Comparison of ENCODE assay signal across 27 cellular contexts in the genomic region with DNA sequence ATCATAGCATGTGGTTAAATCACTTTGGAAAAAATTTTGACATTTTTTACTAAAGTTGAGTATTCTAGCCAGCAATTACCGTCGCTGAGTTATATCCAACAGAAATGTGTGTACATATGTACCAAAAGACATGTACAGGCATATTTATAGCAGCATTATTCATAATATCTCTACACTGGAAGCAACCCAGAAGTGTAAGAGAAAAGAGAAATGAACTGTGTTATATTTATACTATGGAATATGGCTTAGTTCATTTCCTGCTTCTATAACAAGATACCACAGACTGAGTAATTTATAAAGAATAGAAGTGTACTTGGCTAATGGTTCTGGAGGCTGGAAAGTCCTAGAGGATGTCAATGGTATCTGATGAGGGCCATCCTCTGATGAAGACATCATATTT.
"Had no signal": no experiment of that assay in that cellular context is flagged by ENCODE, and none has a peak within 500 bp of the region (broad histone marks: within the 10 kb centered on the region; RNA-seq: fewer than 3 reads in every experiment).

No MANE protein-coding gene starts in this region.

- H3K27me3 ChIP-seq: brain microvascular endothelial cell, esophagus squamous epithelium had no signal

- DNase-seq: activated CD4-positive, alpha-beta memory T cell treated with anti-CD3 and anti-CD28 coated beads, Interleukin-2, amount 10 ng/mL, durations not matched to agents 7 days and 5 days; activated CD4-positive, alpha-beta T cell treated with anti-CD3 and anti-CD28 coated beads for 4 hours; activated CD4-positive, alpha-beta T cell treated with anti-CD3 and anti-CD28 coated beads, Interleukin-2, amount 10 ng/mL, durations not matched to agents 7 days and 5 days; activated CD4-positive, alpha-beta T cell treated with anti-CD3 and anti-CD28 coated beads, Interleukin-2, amount 50 U/mL, for 4 hours; activated CD4-positive, CD25-positive, alpha-beta regulatory T cell; activated CD4-positive, CD25-positive, alpha-beta regulatory T cell treated with anti-CD3 and anti-CD28 coated beads, Interleukin-2, amount 50 U/mL, for 72 hours; activated CD8-positive, alpha-beta memory T cell treated with anti-CD3 and anti-CD28 coated beads, Interleukin-2, amount 50 U/mL, for 48 hours; activated gamma-delta T cell; activated naive CD4-positive, alpha-beta T cell; activated naive CD4-positive, alpha-beta T cell treated with anti-CD3 and anti-CD28 coated beads, Interleukin-2, amount 10 ng/mL, durations not matched to agents 7 days and 5 days; activated naive CD8-positive, alpha-beta T cell treated with anti-CD3 and anti-CD28 coated beads, Interleukin-2, amount 10 ng/mL, durations not matched to agents 7 days and 5 days; activated T-cell treated with anti-CD3 and anti-CD28 coated beads for 4 hours; activated T-cell treated with anti-CD3 and anti-CD28 coated beads, Interleukin-2, amount 50 U/mL, for 24 hours; activated T-cell treated with anti-CD3 and anti-CD28 coated beads, Interleukin-2, amount 50 U/mL, for 72 hours; brain microvascular endothelial cell; caudate nucleus; cortex of kidney; dermis blood vessel endothelial cell; effector CD4-positive, alpha-beta T cell; effector memory CD8-positive, alpha-beta T cell; esophagus squamous epithelium; head of caudate nucleus; T-helper 1 cell; T-helper 17 cell; T1000 had no signal

- H3K4me1 ChIP-seq: esophagus squamous epithelium had no signal

- H3K4me3 ChIP-seq: esophagus squamous epithelium had no signal

- H3K27ac ChIP-seq: brain microvascular endothelial cell, epithelial cell of prostate, esophagus squamous epithelium had no signal

- H3K9me3 ChIP-seq: esophagus squamous epithelium had no signal

- H3K36me3 ChIP-seq: brain microvascular endothelial cell, esophagus squamous epithelium had no signal

- ATAC-seq: activated naive CD4-positive, alpha-beta T cell treated with anti-CD3 and anti-CD28 coated beads, Interleukin-2, amount 50 U/mL, for 72 hours; activated T-cell treated with anti-CD3 and anti-CD28 coated beads, Interleukin-2, amount 50 U/mL, for 72 hours; effector memory CD8-positive, alpha-beta T cell; T-helper 17 cell had no signal
